30 cellular contexts compared by ENCODE assay signal in the genomic region with DNA sequence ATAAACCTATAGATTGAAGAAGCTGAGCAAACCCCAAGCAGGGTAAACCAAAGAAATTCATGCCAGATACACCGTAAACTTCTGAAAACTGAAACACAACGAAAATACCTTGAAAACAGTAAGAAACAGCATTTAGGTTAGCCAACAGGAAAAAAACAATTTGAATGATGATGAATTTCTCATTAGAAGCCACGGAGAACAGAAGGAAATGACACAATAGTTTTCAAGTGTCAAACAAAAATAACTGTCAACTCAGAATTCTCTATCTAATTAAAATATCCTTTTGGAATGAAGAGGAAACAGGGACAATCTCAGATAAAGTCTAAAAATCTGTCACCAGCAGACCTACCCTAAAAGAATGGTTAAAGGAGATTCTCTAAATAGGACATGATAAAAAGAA. TPM values are rescaled to one million over a fixed set of nuclear protein-coding genes. Genes with fewer than 3 reads are reported as not detected.
"Had no signal": no experiment of that assay in that cellular context is flagged by ENCODE, and none has a peak within 500 bp of the region (broad histone marks: within the 10 kb centered on the region; RNA-seq: fewer than 3 reads in every experiment).

No MANE protein-coding gene starts in this region.

- H3K4me3 ChIP-seq: body of pancreas, esophagus muscularis mucosa, gastroesophageal sphincter, heart right ventricle, hepatocyte had no signal

- H3K27me3 ChIP-seq: body of pancreas, esophagus muscularis mucosa, gastroesophageal sphincter, heart right ventricle, hepatocyte had no signal

- H3K9me3 ChIP-seq: body of pancreas, esophagus muscularis mucosa, gastroesophageal sphincter had no signal

- H3K27ac ChIP-seq: body of pancreas, esophagus muscularis mucosa, gastroesophageal sphincter, hepatocyte, WERI-Rb-1 had no signal

- H3K4me1 Mint-ChIP-seq: activated naive CD4-positive, alpha-beta T cell treated with anti-CD3 and anti-CD28 coated beads, Interleukin-2, amount 10 ng/mL, durations not matched to agents 7 days and 5 days had no signal

- DNase-seq: activated B cell treated with CpG ODN at 0.5 μM for 24 hours; activated CD4-positive, alpha-beta memory T cell treated with anti-CD3 and anti-CD28 coated beads, Interleukin-2, amount 10 ng/mL, durations not matched to agents 7 days and 5 days; activated CD4-positive, alpha-beta T cell treated with anti-CD3 and anti-CD28 coated beads, Interleukin-2, amount 10 ng/mL, durations not matched to agents 7 days and 5 days; activated CD4-positive, alpha-beta T cell treated with anti-CD3 and anti-CD28 coated beads, Interleukin-2, amount 50 U/mL, for 4 hours; activated CD8-positive, alpha-beta memory T cell treated with anti-CD3 and anti-CD28 coated beads, Interleukin-2, amount 50 U/mL, for 48 hours; activated gamma-delta T cell; activated naive CD4-positive, alpha-beta T cell; activated naive CD4-positive, alpha-beta T cell treated with anti-CD3 and anti-CD28 coated beads, Interleukin-2, amount 10 ng/mL, durations not matched to agents 7 days and 5 days; activated naive CD8-positive, alpha-beta T cell treated with anti-CD3 and anti-CD28 coated beads, Interleukin-2, amount 10 ng/mL, durations not matched to agents 7 days and 5 days; activated T-cell treated with anti-CD3 and anti-CD28 coated beads for 4 hours; activated T-cell treated with anti-CD3 and anti-CD28 coated beads, Interleukin-2, amount 50 U/mL, for 4 hours; body of pancreas; caudate nucleus; cortex of kidney; effector CD8-positive, alpha-beta T cell; erythroblast; foreskin melanocyte; heart right ventricle; T-helper 1 cell; T-helper 17 cell; T1000; WERI-Rb-1 had no signal

- H2AFZ ChIP-seq: hepatocyte had no signal

- H3K4me2 ChIP-seq: hepatocyte had no signal

- H3K4me3 Mint-ChIP-seq: activated B cell treated with CpG ODN at 0.5 μM for 24 hours; activated CD4-positive, alpha-beta memory T cell treated with anti-CD3 and anti-CD28 coated beads, Interleukin-2, amount 10 ng/mL, durations not matched to agents 7 days and 5 days; activated CD4-positive, alpha-beta T cell treated with anti-CD3 and anti-CD28 coated beads, Interleukin-2, amount 10 ng/mL, durations not matched to agents 7 days and 5 days; activated naive CD4-positive, alpha-beta T cell treated with anti-CD3 and anti-CD28 coated beads, Interleukin-2, amount 10 ng/mL, durations not matched to agents 7 days and 5 days; activated naive CD8-positive, alpha-beta T cell treated with anti-CD3 and anti-CD28 coated beads, Interleukin-2, amount 10 ng/mL, durations not matched to agents 7 days and 5 days; activated T-cell treated with anti-CD3 and anti-CD28 coated beads, Interleukin-2, amount 50 U/mL, for 4 hours; activated T-helper 1 cell treated with anti-CD3 and anti-CD28 coated beads, Interleukin-12 subunit alpha, Interleukin-12 subunit beta, Interleukin-2, Interleukin-4 antibody, amounts not matched to agents 30 ng/mL and 10 ng/mL and 1 ng/mL, durations not matched to agents 14 hours and 24 hours and 36 hours; T-helper 17 cell; T-helper 2 cell treated with Interferon-gamma antibody and Interleukin-4, amounts not matched to agents 5 μg/mL and 100 μg/mL, for 36 hours had no signal

- H3K79me2 ChIP-seq: hepatocyte had no signal

- H3K4me1 ChIP-seq: body of pancreas had no signal

- H3K36me3 ChIP-seq: esophagus muscularis mucosa, gastroesophageal sphincter, heart right ventricle, WERI-Rb-1 had no signal

- H3K27me3 Mint-ChIP-seq: activated CD4-positive, alpha-beta T cell treated with anti-CD3 and anti-CD28 coated beads, Interleukin-2, amount 10 ng/mL, durations not matched to agents 7 days and 5 days; activated naive CD4-positive, alpha-beta T cell treated with anti-CD3 and anti-CD28 coated beads, Interleukin-2, amount 10 ng/mL, durations not matched to agents 7 days and 5 days had no signal

- H3K27ac Mint-ChIP-seq: activated B cell treated with CpG ODN at 0.5 μM for 24 hours; activated CD4-positive, alpha-beta memory T cell treated with anti-CD3 and anti-CD28 coated beads, Interleukin-2, amount 10 ng/mL, durations not matched to agents 7 days and 5 days; activated CD4-positive, alpha-beta T cell treated with anti-CD3 and anti-CD28 coated beads, Interleukin-2, amount 10 ng/mL, durations not matched to agents 7 days and 5 days; activated naive CD4-positive, alpha-beta T cell treated with anti-CD3 and anti-CD28 coated beads, Interleukin-2, amount 10 ng/mL, durations not matched to agents 7 days and 5 days; activated naive CD4-positive, alpha-beta T cell treated with anti-CD3 and anti-CD28 coated beads, Interleukin-2, amount 50 U/mL, for 72 hours; activated naive CD8-positive, alpha-beta T cell treated with anti-CD3 and anti-CD28 coated beads, Interleukin-2, amount 10 ng/mL, durations not matched to agents 7 days and 5 days; activated T-helper 1 cell treated with anti-CD3 and anti-CD28 coated beads, Interleukin-12 subunit alpha, Interleukin-12 subunit beta, Interleukin-2, Interleukin-4 antibody, amounts not matched to agents 30 ng/mL and 10 ng/mL and 1 ng/mL, durations not matched to agents 14 hours and 24 hours and 36 hours; T-helper 17 cell; T-helper 2 cell treated with Interferon-gamma antibody and Interleukin-4, amounts not matched to agents 5 μg/mL and 100 μg/mL, for 36 hours had no signal

- FAIRE-seq: colon, endometrium had no signal

RNA-seq across cellular contexts. Expression of a gene that starts 37.3 kb away (rescaled TPM):
- total RNA-seq: activated B cell treated with CpG ODN at 0.5 μM for 24 hours; activated CD4-positive, alpha-beta memory T cell treated with anti-CD3 and anti-CD28 coated beads, Interleukin-2, amount 10 ng/mL, durations not matched to agents 7 days and 5 days; activated naive CD4-positive, alpha-beta T cell treated with anti-CD3 and anti-CD28 coated beads, Interleukin-2, amount 50 U/mL, for 72 hours; activated naive CD8-positive, alpha-beta T cell treated with anti-CD3 and anti-CD28 coated beads, Interleukin-2, amount 10 ng/mL, durations not matched to agents 7 days and 5 days had no signal
